1 cellular context compared by ENCODE assay signal in the genomic region with DNA sequence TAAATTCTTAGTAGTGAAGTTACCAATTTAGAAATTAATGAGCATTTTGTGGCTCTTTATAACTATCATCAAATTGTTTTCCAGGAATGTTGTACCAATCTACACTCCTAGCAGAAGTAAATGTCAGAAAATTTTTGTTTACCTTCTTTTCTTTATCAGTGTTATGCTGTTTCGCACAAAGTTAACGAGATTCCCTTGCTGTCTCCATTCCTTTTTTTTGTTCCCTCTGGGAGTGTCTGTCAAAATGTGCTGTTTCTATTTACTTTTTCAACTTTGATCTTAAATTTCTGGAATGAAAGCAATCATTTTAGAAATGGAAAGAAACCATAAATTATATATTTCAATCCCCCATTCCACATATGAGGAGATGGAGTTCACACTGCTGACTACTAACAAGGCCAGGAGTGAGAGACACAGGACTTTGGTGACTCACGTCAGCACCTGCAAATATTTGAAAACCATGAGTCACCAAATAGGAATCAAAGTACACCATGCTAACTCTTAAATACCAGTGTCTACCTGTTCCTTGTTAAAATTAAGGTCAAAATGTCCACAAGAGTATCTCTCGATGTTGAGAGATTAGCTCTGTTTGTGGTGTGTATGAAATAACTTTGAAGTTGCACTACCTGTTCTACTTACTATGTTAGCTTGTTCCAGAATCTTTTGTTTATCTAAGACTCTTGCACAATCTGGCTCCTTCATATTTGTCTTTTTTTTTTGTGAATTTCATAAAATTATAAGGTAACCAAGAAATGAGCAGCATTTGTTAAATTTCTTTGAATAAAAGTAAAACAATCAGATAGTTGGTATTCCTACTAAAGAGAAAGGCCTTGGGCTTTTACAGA.
A peak's percentile ranks its signal among the peaks of the same experiment; 100 is the strongest.
TF ChIP-seq lines count a peak whose summit lies in the region.

No MANE protein-coding gene starts in this region.

TF ChIP-seq in HepG2, 621 proteins besides CTCF, POLR2A, EP300 and RAD21 (continued from another document and continues in another):
- TF ChIP-seq, protein P1, sequence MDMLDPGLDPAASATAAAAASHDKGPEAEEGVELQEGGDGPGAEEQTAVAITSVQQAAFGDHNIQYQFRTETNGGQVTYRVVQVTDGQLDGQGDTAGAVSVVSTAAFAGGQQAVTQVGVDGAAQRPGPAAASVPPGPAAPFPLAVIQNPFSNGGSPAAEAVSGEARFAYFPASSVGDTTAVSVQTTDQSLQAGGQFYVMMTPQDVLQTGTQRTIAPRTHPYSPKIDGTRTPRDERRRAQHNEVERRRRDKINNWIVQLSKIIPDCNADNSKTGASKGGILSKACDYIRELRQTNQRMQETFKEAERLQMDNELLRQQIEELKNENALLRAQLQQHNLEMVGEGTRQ (IDR thresholded peaks at IDR 0.05; ENCODE audit: low read depth, low read length), result no peak
- TF ChIP-seq, protein P1 (CRISPR knock-in tag; IDR thresholded peaks at IDR 0.05; ENCODE audit: borderline replicate concordance), result no peak
- TF ChIP-seq, protein P2, sequence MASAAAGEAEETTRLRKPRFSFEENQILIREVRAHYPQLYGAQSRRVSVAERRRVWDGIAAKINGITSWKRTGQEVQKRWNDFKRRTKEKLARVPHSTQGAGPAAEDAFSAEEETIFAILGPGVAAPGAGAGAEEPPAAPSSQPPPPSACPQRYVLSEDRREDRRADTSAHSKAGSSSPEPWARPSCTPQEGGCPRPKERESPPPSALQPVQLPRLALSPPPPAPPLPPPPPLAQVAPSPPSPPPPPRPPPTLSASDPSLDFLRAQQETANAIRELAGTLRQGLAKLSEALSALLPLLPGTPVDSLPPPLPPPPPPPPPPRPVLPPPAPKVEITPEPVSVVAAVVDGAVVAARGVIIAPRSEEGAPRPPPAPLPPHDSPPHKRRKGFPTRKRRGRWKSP (CRISPR knock-in tag; IDR thresholded peaks at IDR 0.05), result no peak
- TF ChIP-seq YEATS4 (CRISPR knock-in tag; IDR thresholded peaks at IDR 0.05; ENCODE audit: borderline replicate concordance), result no peak; the same call in 1 of the 2 replicates
- no peak for TF ChIP-seq ZNF350 (CRISPR knock-in tag; IDR thresholded peaks at IDR 0.05; ENCODE audit: borderline replicate concordance, low read depth)
- TF ChIP-seq ZNF781 (CRISPR knock-in tag; IDR thresholded peaks at IDR 0.05; ENCODE audit: borderline replicate concordance, not compliant biosample characterization), result no peak
- no peak for TF ChIP-seq HNRNPK (IDR thresholded peaks at IDR 0.05; ENCODE audit: low read depth, low read length, poor library complexity, severe bottlenecking)
- no peak for TF ChIP-seq NR3C1 (CRISPR knock-in tag; IDR thresholded peaks at IDR 0.05)
- peak; percentile 69; the same call in 1 of the 2 replicates for TF ChIP-seq HOXA3 (CRISPR knock-in tag; IDR thresholded peaks at IDR 0.05)
- TF ChIP-seq ETV6 (CRISPR knock-in tag; conservative IDR thresholded peaks at IDR 0.05), result no peak
- TF ChIP-seq ZNF747 (CRISPR knock-in tag; IDR thresholded peaks at IDR 0.05; ENCODE audit: borderline replicate concordance), result no peak; the same call in 1 of the 2 replicates
- TF ChIP-seq, protein P3, sequence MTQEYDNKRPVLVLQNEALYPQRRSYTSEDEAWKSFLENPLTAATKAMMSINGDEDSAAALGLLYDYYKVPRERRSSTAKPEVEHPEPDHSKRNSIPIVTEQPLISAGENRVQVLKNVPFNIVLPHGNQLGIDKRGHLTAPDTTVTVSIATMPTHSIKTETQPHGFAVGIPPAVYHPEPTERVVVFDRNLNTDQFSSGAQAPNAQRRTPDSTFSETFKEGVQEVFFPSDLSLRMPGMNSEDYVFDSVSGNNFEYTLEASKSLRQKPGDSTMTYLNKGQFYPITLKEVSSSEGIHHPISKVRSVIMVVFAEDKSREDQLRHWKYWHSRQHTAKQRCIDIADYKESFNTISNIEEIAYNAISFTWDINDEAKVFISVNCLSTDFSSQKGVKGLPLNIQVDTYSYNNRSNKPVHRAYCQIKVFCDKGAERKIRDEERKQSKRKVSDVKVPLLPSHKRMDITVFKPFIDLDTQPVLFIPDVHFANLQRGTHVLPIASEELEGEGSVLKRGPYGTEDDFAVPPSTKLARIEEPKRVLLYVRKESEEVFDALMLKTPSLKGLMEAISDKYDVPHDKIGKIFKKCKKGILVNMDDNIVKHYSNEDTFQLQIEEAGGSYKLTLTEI (CRISPR knock-in tag; conservative IDR thresholded peaks at IDR 0.05), result no peak
- TF ChIP-seq TEAD2 (CRISPR knock-in tag; IDR thresholded peaks at IDR 0.05), result no peak
- TF ChIP-seq, protein P4, sequence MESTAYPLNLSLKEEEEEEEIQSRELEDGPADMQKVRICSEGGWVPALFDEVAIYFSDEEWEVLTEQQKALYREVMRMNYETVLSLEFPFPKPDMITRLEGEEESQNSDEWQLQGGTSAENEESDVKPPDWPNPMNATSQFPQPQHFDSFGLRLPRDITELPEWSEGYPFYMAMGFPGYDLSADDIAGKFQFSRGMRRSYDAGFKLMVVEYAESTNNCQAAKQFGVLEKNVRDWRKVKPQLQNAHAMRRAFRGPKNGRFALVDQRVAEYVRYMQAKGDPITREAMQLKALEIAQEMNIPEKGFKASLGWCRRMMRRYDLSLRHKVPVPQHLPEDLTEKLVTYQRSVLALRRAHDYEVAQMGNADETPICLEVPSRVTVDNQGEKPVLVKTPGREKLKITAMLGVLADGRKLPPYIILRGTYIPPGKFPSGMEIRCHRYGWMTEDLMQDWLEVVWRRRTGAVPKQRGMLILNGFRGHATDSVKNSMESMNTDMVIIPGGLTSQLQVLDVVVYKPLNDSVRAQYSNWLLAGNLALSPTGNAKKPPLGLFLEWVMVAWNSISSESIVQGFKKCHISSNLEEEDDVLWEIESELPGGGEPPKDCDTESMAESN (CRISPR knock-in tag; conservative IDR thresholded peaks at IDR 0.05), result peak; percentile 61; the same call in 1 of the 2 replicates
- no peak for TF ChIP-seq SAFB2 (CRISPR knock-in tag; IDR thresholded peaks at IDR 0.05; ENCODE audit: borderline replicate concordance, low read depth)
- TF ChIP-seq BHLHE40 (IDR thresholded peaks at IDR 0.05; ENCODE audit: low read length), result no peak
- no peak for TF ChIP-seq CC2D1A (CRISPR knock-in tag; IDR thresholded peaks at IDR 0.05)
- no peak for TF ChIP-seq CBX1 (IDR thresholded peaks at IDR 0.05; ENCODE audit: low read depth)
- TF ChIP-seq ZNF234 (CRISPR knock-in tag; conservative IDR thresholded peaks at IDR 0.05), result no peak
- TF ChIP-seq ZNF274 (CRISPR knock-in tag; IDR thresholded peaks at IDR 0.05), result no peak
- TF ChIP-seq, protein P5, sequence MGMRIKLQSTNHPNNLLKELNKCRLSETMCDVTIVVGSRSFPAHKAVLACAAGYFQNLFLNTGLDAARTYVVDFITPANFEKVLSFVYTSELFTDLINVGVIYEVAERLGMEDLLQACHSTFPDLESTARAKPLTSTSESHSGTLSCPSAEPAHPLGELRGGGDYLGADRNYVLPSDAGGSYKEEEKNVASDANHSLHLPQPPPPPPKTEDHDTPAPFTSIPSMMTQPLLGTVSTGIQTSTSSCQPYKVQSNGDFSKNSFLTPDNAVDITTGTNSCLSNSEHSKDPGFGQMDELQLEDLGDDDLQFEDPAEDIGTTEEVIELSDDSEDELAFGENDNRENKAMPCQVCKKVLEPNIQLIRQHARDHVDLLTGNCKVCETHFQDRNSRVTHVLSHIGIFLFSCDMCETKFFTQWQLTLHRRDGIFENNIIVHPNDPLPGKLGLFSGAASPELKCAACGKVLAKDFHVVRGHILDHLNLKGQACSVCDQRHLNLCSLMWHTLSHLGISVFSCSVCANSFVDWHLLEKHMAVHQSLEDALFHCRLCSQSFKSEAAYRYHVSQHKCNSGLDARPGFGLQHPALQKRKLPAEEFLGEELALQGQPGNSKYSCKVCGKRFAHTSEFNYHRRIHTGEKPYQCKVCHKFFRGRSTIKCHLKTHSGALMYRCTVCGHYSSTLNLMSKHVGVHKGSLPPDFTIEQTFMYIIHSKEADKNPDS (CRISPR knock-in tag; IDR thresholded peaks at IDR 0.05), result peak; percentile 63; the same call in 1 of the 2 replicates
- TF ChIP-seq, protein P6, sequence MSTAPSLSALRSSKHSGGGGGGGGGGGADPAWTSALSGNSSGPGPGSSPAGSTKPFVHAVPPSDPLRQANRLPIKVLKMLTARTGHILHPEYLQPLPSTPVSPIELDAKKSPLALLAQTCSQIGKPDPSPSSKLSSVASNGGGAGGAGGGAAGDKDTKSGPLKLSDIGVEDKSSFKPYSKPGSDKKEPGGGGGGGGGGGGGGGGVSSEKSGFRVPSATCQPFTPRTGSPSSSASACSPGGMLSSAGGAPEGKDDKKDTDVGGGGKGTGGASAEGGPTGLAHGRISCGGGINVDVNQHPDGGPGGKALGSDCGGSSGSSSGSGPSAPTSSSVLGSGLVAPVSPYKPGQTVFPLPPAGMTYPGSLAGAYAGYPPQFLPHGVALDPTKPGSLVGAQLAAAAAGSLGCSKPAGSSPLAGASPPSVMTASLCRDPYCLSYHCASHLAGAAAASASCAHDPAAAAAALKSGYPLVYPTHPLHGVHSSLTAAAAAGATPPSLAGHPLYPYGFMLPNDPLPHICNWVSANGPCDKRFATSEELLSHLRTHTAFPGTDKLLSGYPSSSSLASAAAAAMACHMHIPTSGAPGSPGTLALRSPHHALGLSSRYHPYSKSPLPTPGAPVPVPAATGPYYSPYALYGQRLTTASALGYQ (CRISPR knock-in tag; IDR thresholded peaks at IDR 0.05), result peak; percentile 86
- TF ChIP-seq, protein P7, sequence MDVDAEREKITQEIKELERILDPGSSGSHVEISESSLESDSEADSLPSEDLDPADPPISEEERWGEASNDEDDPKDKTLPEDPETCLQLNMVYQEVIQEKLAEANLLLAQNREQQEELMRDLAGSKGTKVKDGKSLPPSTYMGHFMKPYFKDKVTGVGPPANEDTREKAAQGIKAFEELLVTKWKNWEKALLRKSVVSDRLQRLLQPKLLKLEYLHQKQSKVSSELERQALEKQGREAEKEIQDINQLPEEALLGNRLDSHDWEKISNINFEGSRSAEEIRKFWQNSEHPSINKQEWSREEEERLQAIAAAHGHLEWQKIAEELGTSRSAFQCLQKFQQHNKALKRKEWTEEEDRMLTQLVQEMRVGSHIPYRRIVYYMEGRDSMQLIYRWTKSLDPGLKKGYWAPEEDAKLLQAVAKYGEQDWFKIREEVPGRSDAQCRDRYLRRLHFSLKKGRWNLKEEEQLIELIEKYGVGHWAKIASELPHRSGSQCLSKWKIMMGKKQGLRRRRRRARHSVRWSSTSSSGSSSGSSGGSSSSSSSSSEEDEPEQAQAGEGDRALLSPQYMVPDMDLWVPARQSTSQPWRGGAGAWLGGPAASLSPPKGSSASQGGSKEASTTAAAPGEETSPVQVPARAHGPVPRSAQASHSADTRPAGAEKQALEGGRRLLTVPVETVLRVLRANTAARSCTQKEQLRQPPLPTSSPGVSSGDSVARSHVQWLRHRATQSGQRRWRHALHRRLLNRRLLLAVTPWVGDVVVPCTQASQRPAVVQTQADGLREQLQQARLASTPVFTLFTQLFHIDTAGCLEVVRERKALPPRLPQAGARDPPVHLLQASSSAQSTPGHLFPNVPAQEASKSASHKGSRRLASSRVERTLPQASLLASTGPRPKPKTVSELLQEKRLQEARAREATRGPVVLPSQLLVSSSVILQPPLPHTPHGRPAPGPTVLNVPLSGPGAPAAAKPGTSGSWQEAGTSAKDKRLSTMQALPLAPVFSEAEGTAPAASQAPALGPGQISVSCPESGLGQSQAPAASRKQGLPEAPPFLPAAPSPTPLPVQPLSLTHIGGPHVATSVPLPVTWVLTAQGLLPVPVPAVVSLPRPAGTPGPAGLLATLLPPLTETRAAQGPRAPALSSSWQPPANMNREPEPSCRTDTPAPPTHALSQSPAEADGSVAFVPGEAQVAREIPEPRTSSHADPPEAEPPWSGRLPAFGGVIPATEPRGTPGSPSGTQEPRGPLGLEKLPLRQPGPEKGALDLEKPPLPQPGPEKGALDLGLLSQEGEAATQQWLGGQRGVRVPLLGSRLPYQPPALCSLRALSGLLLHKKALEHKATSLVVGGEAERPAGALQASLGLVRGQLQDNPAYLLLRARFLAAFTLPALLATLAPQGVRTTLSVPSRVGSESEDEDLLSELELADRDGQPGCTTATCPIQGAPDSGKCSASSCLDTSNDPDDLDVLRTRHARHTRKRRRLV (CRISPR knock-in tag; IDR thresholded peaks at IDR 0.05), result no peak
- TF ChIP-seq ADNP (CRISPR knock-in tag; IDR thresholded peaks at IDR 0.05), result no peak
- TF ChIP-seq FOXJ3 (CRISPR knock-in tag; IDR thresholded peaks at IDR 0.05; ENCODE audit: borderline replicate concordance), result peak; percentile 94
- no peak for TF ChIP-seq ZNF552 (CRISPR knock-in tag; IDR thresholded peaks at IDR 0.05; ENCODE audit: borderline replicate concordance)
- TF ChIP-seq, protein P8, sequence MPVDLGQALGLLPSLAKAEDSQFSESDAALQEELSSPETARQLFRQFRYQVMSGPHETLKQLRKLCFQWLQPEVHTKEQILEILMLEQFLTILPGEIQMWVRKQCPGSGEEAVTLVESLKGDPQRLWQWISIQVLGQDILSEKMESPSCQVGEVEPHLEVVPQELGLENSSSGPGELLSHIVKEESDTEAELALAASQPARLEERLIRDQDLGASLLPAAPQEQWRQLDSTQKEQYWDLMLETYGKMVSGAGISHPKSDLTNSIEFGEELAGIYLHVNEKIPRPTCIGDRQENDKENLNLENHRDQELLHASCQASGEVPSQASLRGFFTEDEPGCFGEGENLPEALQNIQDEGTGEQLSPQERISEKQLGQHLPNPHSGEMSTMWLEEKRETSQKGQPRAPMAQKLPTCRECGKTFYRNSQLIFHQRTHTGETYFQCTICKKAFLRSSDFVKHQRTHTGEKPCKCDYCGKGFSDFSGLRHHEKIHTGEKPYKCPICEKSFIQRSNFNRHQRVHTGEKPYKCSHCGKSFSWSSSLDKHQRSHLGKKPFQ (CRISPR knock-in tag; IDR thresholded peaks at IDR 0.05; ENCODE audit: insufficient replicate concordance), result peak; percentile 95
- peak; percentile 42 for TF ChIP-seq POLR2AphosphoS5 (IDR thresholded peaks at IDR 0.05; ENCODE audit: low read depth, low read length)
- TF ChIP-seq NFKB2 (CRISPR knock-in tag; IDR thresholded peaks at IDR 0.05; ENCODE audit: borderline replicate concordance), result no peak
- TF ChIP-seq RBFOX2 (IDR thresholded peaks at IDR 0.05; ENCODE audit: low read depth, low read length), result no peak
- TF ChIP-seq NCOR1 (IDR thresholded peaks at IDR 0.05; ENCODE audit: borderline replicate concordance, low read length), result peak; percentile 85
- TF ChIP-seq NFE2L2 (IDR thresholded peaks at IDR 0.05; ENCODE audit: low read length), result no peak
- TF ChIP-seq DPF2 (CRISPR knock-in tag; IDR thresholded peaks at IDR 0.05; ENCODE audit: borderline replicate concordance, low read depth), result peak; percentile 96
- TF ChIP-seq SMAD3 (CRISPR knock-in tag; IDR thresholded peaks at IDR 0.05), result peak; percentile 80; the same call in 1 of the 2 replicates
- TF ChIP-seq, protein P9, sequence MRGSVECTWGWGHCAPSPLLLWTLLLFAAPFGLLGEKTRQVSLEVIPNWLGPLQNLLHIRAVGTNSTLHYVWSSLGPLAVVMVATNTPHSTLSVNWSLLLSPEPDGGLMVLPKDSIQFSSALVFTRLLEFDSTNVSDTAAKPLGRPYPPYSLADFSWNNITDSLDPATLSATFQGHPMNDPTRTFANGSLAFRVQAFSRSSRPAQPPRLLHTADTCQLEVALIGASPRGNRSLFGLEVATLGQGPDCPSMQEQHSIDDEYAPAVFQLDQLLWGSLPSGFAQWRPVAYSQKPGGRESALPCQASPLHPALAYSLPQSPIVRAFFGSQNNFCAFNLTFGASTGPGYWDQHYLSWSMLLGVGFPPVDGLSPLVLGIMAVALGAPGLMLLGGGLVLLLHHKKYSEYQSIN (CRISPR knock-in tag; IDR thresholded peaks at IDR 0.05; ENCODE audit: borderline replicate concordance), result no peak
- TF ChIP-seq ZNF660 (CRISPR knock-in tag; IDR thresholded peaks at IDR 0.05; ENCODE audit: borderline replicate concordance, low read depth), result no peak
- TF ChIP-seq PAF1 (CRISPR knock-in tag; IDR thresholded peaks at IDR 0.05), result no peak
- no peak for TF ChIP-seq ZNF230 (CRISPR knock-in tag; IDR thresholded peaks at IDR 0.05)
